In the genomic region with DNA sequence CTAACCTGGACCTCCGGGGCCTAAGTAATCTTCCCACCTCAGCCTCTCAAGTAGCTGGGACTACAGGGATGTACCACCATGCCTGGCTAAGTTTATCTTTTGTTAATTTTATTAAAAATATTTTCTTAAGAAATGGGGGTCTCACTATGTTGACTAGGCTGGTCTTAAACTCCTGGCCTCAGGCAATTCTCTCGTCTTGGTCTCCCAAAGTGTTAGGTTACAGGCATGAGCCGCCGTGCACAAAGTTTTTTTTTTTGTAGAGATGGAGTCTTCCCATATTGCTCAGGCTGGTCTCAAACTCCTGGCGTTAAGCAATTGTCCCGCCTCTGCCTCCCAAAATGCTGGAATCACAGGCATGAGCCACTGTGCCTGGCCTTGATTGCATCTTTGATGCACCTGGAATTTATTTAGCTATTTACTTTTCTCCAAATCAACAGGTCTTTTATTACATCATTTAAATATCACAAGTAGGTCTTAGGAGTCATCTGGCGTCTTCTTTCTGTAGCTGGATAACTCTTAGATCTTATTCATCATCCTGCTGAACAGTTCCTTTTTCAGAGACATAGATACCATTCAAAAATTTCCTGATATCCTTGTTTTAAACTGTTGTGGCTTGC, we compare ENCODE assay signal across 8 cellular contexts.
"Had no signal": no experiment of that assay in that cellular context is flagged by ENCODE, and none has a peak within 500 bp of the region (broad histone marks: within the 10 kb centered on the region; RNA-seq: fewer than 3 reads in every experiment).

No MANE protein-coding gene starts in this region.

- H3K9ac ChIP-seq: GM23248 had no signal

- FAIRE-seq: HTR-8/SVneo had no signal

- H3K27ac ChIP-seq: GM23248 had no signal

- ATAC-seq: HCT116 had no signal

- H3K36me3 ChIP-seq: HAP-1 had no signal

- H3K4me3 ChIP-seq: GM23248, HAP-1 had no signal

- H2AFZ ChIP-seq: GM23248 had no signal

- DNase-seq: GM23248, GOT3, H7, IMR-90, KBM-7 had no signal
